ENCODE assay signal across 28 cellular contexts in genomic region chr1:198255783-198256182, GRCh38.
"Had no signal": no experiment of that assay in that cellular context is flagged by ENCODE, and none has a peak within 500 bp of the region (broad histone marks: within the 10 kb centered on the region; RNA-seq: fewer than 3 reads in every experiment).

No MANE protein-coding gene starts in this region.

- H3K36me3 ChIP-seq: esophagus squamous epithelium, tibial nerve, upper lobe of left lung had no signal

- H3K27me3 ChIP-seq: esophagus squamous epithelium, testis, tibial nerve, upper lobe of left lung had no signal

- H3K9ac ChIP-seq: parathyroid adenoma had no signal

- DNase-seq: dermis blood vessel endothelial cell; effector memory CD4-positive, alpha-beta T cell; erythroblast; esophagus squamous epithelium; foreskin melanocyte; glutamatergic neuron; kidney; mesenchymal stem cell; mucosa of descending colon; naive B cell; stimulated activated CD4-positive, alpha-beta T cell treated with anti-CD3 and anti-CD28 coated beads, Interleukin-4, amount 100 ng/mL, for 4 hours; stimulated activated naive CD8-positive, alpha-beta T cell treated with anti-CD3 and anti-CD28 coated beads, Interleukin-15, Interleukin-2, amounts not matched to agents 100 U/mL and 50 U/mL, for 24 hours; substantia nigra; testis; upper lobe of left lung had no signal

- H3K4me1 Mint-ChIP-seq: neural crest cell had no signal

- H3K79me2 ChIP-seq: parathyroid adenoma had no signal

- H3K4me1 ChIP-seq: parathyroid adenoma, testis had no signal

- H3K4me3 ChIP-seq: coronary artery, esophagus squamous epithelium, lung, mucosa of descending colon, testis, tibial nerve, upper lobe of left lung had no signal

- ATAC-seq: left lobe of liver; mucosa of descending colon; natural killer cell treated with Interleukin-12 subunit alpha and Interleukin-12 subunit beta and Interleukin-15 and Interleukin-18, amount 100 ng/mL, for 72 hours; sciatic nerve; stimulated activated memory B cell treated with anti-CD40 and anti-IgM and Interleukin-4, amounts not matched to agents 10 μg/mL and 1 μg/mL and 100 μg/mL, for 72 hours; stimulated activated naive CD8-positive, alpha-beta T cell treated with anti-CD3 and anti-CD28 coated beads, Interleukin-15, Interleukin-2, amounts not matched to agents 100 U/mL and 50 U/mL, for 24 hours had no signal

- H3K9me3 Mint-ChIP-seq: naive B cell; natural killer cell treated with Interleukin-12 subunit alpha and Interleukin-12 subunit beta and Interleukin-15 and Interleukin-18, amount 100 ng/mL, for 72 hours; neural crest cell; stimulated activated memory B cell treated with anti-CD40 and anti-IgM and Interleukin-4, amounts not matched to agents 10 μg/mL and 1 μg/mL and 100 μg/mL, for 72 hours had no signal

- H3K27ac Mint-ChIP-seq: mesothelial cell of epicardium; naive B cell; progenitor cell of endocrine pancreas; stimulated activated memory B cell treated with anti-CD40 and anti-IgM and Interleukin-4, amounts not matched to agents 10 μg/mL and 1 μg/mL and 100 μg/mL, for 72 hours had no signal

- H2AFZ ChIP-seq: parathyroid adenoma had no signal

- H3K9me3 ChIP-seq: esophagus squamous epithelium, mucosa of descending colon, testis, tibial nerve, upper lobe of left lung had no signal

- H3K27ac ChIP-seq: coronary artery, esophagus squamous epithelium, parathyroid adenoma, testis, tibial nerve, upper lobe of left lung had no signal

- H3K4me3 Mint-ChIP-seq: mesothelial cell of epicardium; naive B cell; natural killer cell treated with Interleukin-12 subunit alpha and Interleukin-12 subunit beta and Interleukin-15 and Interleukin-18, amount 100 ng/mL, for 72 hours; neural crest cell; stimulated activated memory B cell treated with anti-CD40 and anti-IgM and Interleukin-4, amounts not matched to agents 10 μg/mL and 1 μg/mL and 100 μg/mL, for 72 hours had no signal

- FAIRE-seq: endometrium, kidney, urothelium cell line had no signal

- H3K27me3 Mint-ChIP-seq: naive B cell; natural killer cell treated with Interleukin-12 subunit alpha and Interleukin-12 subunit beta and Interleukin-15 and Interleukin-18, amount 100 ng/mL, for 72 hours; progenitor cell of endocrine pancreas; stimulated activated memory B cell treated with anti-CD40 and anti-IgM and Interleukin-4, amounts not matched to agents 10 μg/mL and 1 μg/mL and 100 μg/mL, for 72 hours had no signal
